ENCODE assay signal across 9 cellular contexts in genomic region chr5:150142800-150143724, GRCh38. TPM values are rescaled to one million over a fixed set of nuclear protein-coding genes. Genes with fewer than 3 reads are reported as not detected.
A peak's percentile ranks its signal among the peaks of the same experiment; 100 is the strongest.
DNase-seq lines count a peak whose midpoint lies in the region; ATAC-seq, FAIRE-seq and TF ChIP-seq lines count a peak whose summit lies in the region.
"Had no signal": no experiment of that assay in that cellular context is flagged by ENCODE, and none has a peak within 500 bp of the region (broad histone marks: within the 10 kb centered on the region; RNA-seq: fewer than 3 reads in every experiment).

No MANE protein-coding gene starts in this region.

- WGBS in pancreas, 2 donors = 77 to 84% methylated on average over 12 of the region's 12 CpGs

- H3K36me3 Mint-ChIP-seq in Calu3 (ENCODE audit: insufficient read depth, unreplicated experiment) = peaks cover 5% of the 10 kb centered on the region
- H3K36me3 Mint-ChIP-seq in activated naive CD4-positive, alpha-beta T cell treated with anti-CD3 and anti-CD28 coated beads, Interleukin-2, amount 10 ng/mL, durations not matched to agents 7 days and 5 days = no peaks in the 10 kb centered on the region

- DNase-seq in Calu3 (peak; percentile 20), RWPE1 (ENCODE audit: low spot score) (peak; percentile 94), fibroblast of mammary gland (ENCODE audit: low read depth) (peak; percentile 98), pancreas (peak in 2 of 6 donors; percentile 28 to 43), NCI-H2029 (lab: John Stamatoyannopoulos, UW) (no peak), HUDEP-2 (lab: John Stamatoyannopoulos, UW; ENCODE audit: unreplicated experiment in 76 of 76) (no peak)
- no peak for DNase-seq in activated naive CD4-positive, alpha-beta T cell treated with anti-CD3 and anti-CD28 coated beads, Interleukin-2, amount 10 ng/mL, durations not matched to agents 7 days and 5 days
- DNase-seq in stimulated activated naive CD4-positive, alpha-beta T cell (lab: John Stamatoyannopoulos, UW) = no peak

- peaks cover 40% of the 10 kb centered on the region for H3K27me3 Mint-ChIP-seq in Calu3 (ENCODE audit: unreplicated experiment)
- H3K27me3 Mint-ChIP-seq in activated naive CD4-positive, alpha-beta T cell treated with anti-CD3 and anti-CD28 coated beads, Interleukin-2, amount 10 ng/mL, durations not matched to agents 7 days and 5 days = peaks cover 8% of the 10 kb centered on the region

- no peak overlapping the region for H3K27ac Mint-ChIP-seq in Calu3 (ENCODE audit: unreplicated experiment)
- H3K27ac Mint-ChIP-seq in activated naive CD4-positive, alpha-beta T cell treated with anti-CD3 and anti-CD28 coated beads, Interleukin-2, amount 10 ng/mL, durations not matched to agents 7 days and 5 days = no peak overlapping the region

- no peak for FAIRE-seq in pancreas (lab: Jason Lieb, UNC)

- H3K4me3 ChIP-seq in fibroblast of mammary gland (ENCODE audit: control insufficient read depth, low read depth, low read length) (peak overlapping the region; percentile 26), pancreas (no peak overlapping the region)

- H3K4me1 Mint-ChIP-seq in Calu3 (ENCODE audit: low read depth, unreplicated experiment) = peaks cover 8% of the 10 kb centered on the region
- H3K4me1 Mint-ChIP-seq in activated naive CD4-positive, alpha-beta T cell treated with anti-CD3 and anti-CD28 coated beads, Interleukin-2, amount 10 ng/mL, durations not matched to agents 7 days and 5 days = peaks cover 4% of the 10 kb centered on the region

- H3K27me3 ChIP-seq in pancreas = no peaks in the 10 kb centered on the region

- CTCF ChIA-PET in Calu3 (lab: Charles Lee) = no interaction called here
- CTCF ChIA-PET in RWPE1 (lab: Yijun Ruan, JAX) = interaction anchor here (0.6 to 1.1 kb wide), 5 partner anchors 12 to 1317 kb away, joined by 3 read pairs; partner anchors contain the start of gene ADRB2
- CTCF ChIA-PET in activated naive CD4-positive, alpha-beta T cell treated with anti-CD3 and anti-CD28 coated beads, Interleukin-2, amount 10 ng/mL, durations not matched to agents 7 days and 5 days (lab: Charles Lee) = interaction anchor here (0.9 kb wide), 1 partner anchor 11 kb away, joined by 3 read pairs; no protein-coding TSS in a partner anchor

- intact Hi-C loops in Calu3 (cut with micrococcal nuclease; ENCODE audit: unreplicated experiment) (no loop called here), pancreas (cut with DNase I) (no loop called here)

- peak overlapping the region; percentile 98 for H3K27ac ChIP-seq in RWPE1
- H3K27ac ChIP-seq in pancreas = peak overlapping the region in 1 of 4 donors; percentile 47

- no peak for TF ChIP-seq CTCF in Calu3 (IDR thresholded peaks at IDR 0.05; ENCODE audit: unreplicated experiment)
- TF ChIP-seq CTCF in RWPE1 (conservative IDR thresholded peaks at IDR 0.05; ENCODE audit: low read depth) = no peak
- TF ChIP-seq CTCF in fibroblast of mammary gland (conservative IDR thresholded peaks at IDR 0.05; ENCODE audit: control insufficient read depth, insufficient read depth, low read depth, low read length) = no peak
- no peak for TF ChIP-seq CTCF in pancreas (IDR thresholded peaks at IDR 0.05)

- ATAC-seq in pancreas = peak in 3 of 4 donors; percentile 41 to 60 (median 44)

- H3K9me3 ChIP-seq in pancreas = no peaks in the 10 kb centered on the region

- no TSS peak for BruUV-seq in Calu3 (replicated peaks; lab: Mats Ljungman, UMichigan)

- no peaks in the 10 kb centered on the region for H3K9me3 Mint-ChIP-seq in Calu3 (ENCODE audit: low read depth, unreplicated experiment)
- H3K9me3 Mint-ChIP-seq in activated naive CD4-positive, alpha-beta T cell treated with anti-CD3 and anti-CD28 coated beads, Interleukin-2, amount 10 ng/mL, durations not matched to agents 7 days and 5 days = no peaks in the 10 kb centered on the region

- peaks cover 0 to 4% (median 0%) of the 10 kb centered on the region in 3 donors for H3K4me1 ChIP-seq in pancreas

- POLR2A ChIA-PET in RWPE1 (lab: Yijun Ruan, JAX; ENCODE audit: low non-redundant PET) = no interaction called here

- H3K36me3 ChIP-seq in pancreas = no peaks in the 10 kb centered on the region

- no peak overlapping the region for H3K4me3 Mint-ChIP-seq in Calu3 (ENCODE audit: low read depth, unreplicated experiment)
- H3K4me3 Mint-ChIP-seq in activated naive CD4-positive, alpha-beta T cell treated with anti-CD3 and anti-CD28 coated beads, Interleukin-2, amount 10 ng/mL, durations not matched to agents 7 days and 5 days = no peak overlapping the region

RNA-seq across cellular contexts. Expression of gene PDGFRB, which starts 12.6 kb away (rescaled TPM):
- total RNA-seq in Calu3 (2022) (not detected in 2 replicates), pancreas (10 to 100 TPM in 4 of 6 donors, 1 to 10 TPM in 2; 7.2 to 48.6 (median 15.6) TPM)
- 10 to 100 TPM; 11.5 to 17.0 TPM for polyA plus RNA-seq in pancreas

RNA-seq across cellular contexts. Expression of gene CDX1, which starts 23.5 kb away (rescaled TPM):
- total RNA-seq in Calu3 (2022) = not detected in 2 replicates
- under 1 TPM in 2 of 6 donors, not detected in 4; 0.13 to 0.16 TPM for total RNA-seq in pancreas
- under 1 TPM in 1 of 2 donors, not detected in 1; 0.19 TPM for polyA plus RNA-seq in pancreas
- total RNA-seq: activated CD8-positive, alpha-beta memory T cell treated with anti-CD3 and anti-CD28 coated beads for 36 hours had no signal

RNA-seq across cellular contexts. Expression of gene SLC6A7, which starts 46.8 kb away (rescaled TPM):
- total RNA-seq in Calu3 (2022) (not detected in 2 replicates), pancreas (not detected)
- not detected for polyA plus RNA-seq in pancreas
- total RNA-seq: activated CD8-positive, alpha-beta memory T cell treated with anti-CD3 and anti-CD28 coated beads for 36 hours had no signal

RNA-seq across cellular contexts. Expression of gene CSF1R, which starts 56.7 kb away (rescaled TPM):
- total RNA-seq in Calu3 (2022) = not detected in 2 replicates
- total RNA-seq in pancreas = 10 to 100 TPM in 3 of 6 donors, 1 to 10 TPM in 3; 1.4 to 51.2 (median 7.6) TPM
- 1 to 10 TPM; 1.9 to 2.6 TPM for polyA plus RNA-seq in pancreas
- total RNA-seq: activated CD8-positive, alpha-beta memory T cell treated with anti-CD3 and anti-CD28 coated beads for 36 hours had no signal

Comparison
In these comparisons a context has a peak if more than half of its experiments do, and no peak if none do; other contexts are left out.
1. DNase-seq: peak in Calu3 (single experiment), RWPE1 (single experiment) and fibroblast of mammary gland (single experiment); none in NCI-H2029 (single experiment), activated naive CD4-positive, alpha-beta T cell treated with anti-CD3 and anti-CD28 coated beads, Interleukin-2, amount 10 ng/mL, durations not matched to agents 7 days and 5 days (single experiment), stimulated activated naive CD4-positive, alpha-beta T cell (0 of 6) and HUDEP-2 (0 of 76).